In genomic region chr3:174440741-174441587, GRCh38 we compare ENCODE assay signal across 8 cellular contexts.
DNase-seq lines count a peak whose midpoint lies in the region; ATAC-seq and TF ChIP-seq lines count a peak whose summit lies in the region.

No MANE protein-coding gene starts in this region.

- ATAC-seq in left ventricle myocardium superior = peak; percentile 89

- WGBS in H9 (ENCODE audit: extremely low coverage, insufficient read length, low lambda C conversion rate) = no CpG with 5 or more reads among the region's 107 CpGs
- WGBS in urinary bladder = under 1% methylated on average over 107 of the region's 107 CpGs

- H3K23ac ChIP-seq in H9 (ENCODE audit: insufficient read length, low read depth, low read length) = no peak overlapping the region

- no peak overlapping the region for H2BK20ac ChIP-seq in H9 (ENCODE audit: low read depth, low read length, poor library complexity, severe bottlenecking)

- no peak overlapping the region for H2BK5ac ChIP-seq in H9 (ENCODE audit: insufficient read length, low read length)

- H3K4ac ChIP-seq in H9 (ENCODE audit: low read depth, low read length) = no peak overlapping the region; the same call in 1 of the 2 replicates

- no peaks in the 10 kb centered on the region for H3K27me3 ChIP-seq in H9 (ENCODE audit: insufficient read depth, low read length)
- no peaks in the 10 kb centered on the region for H3K27me3 ChIP-seq in Loucy (ENCODE audit: insufficient read depth, low read length, poor library complexity, severe bottlenecking)

- peak overlapping the region; percentile 90 to 96 (median 95); a peak in 5 of 7 replicates for H3K27ac Mint-ChIP-seq in H9

- peaks cover 9% of the 10 kb centered on the region for H3K23me2 ChIP-seq in H9 (ENCODE audit: insufficient read length, low read depth, low read length, poor library complexity, severe bottlenecking)

- H3K27me3 Mint-ChIP-seq in H9 (ENCODE audit: low read depth) = no peaks in the 10 kb centered on the region

- no peak overlapping the region for H4K91ac ChIP-seq in H9 (ENCODE audit: insufficient read length, low read depth, low read length)

- H3K4me1 ChIP-seq in ES-I3 (ENCODE audit: insufficient read depth, low read length) (peaks cover 7% of the 10 kb centered on the region; the same call in 1 of the 2 replicates), H9 (ENCODE audit: insufficient read depth, low read length) (no peaks in the 10 kb centered on the region; the same call in 1 of the 2 replicates), Loucy (ENCODE audit: insufficient read depth, low read length, poor library complexity, severe bottlenecking) (peaks cover 8% of the 10 kb centered on the region), urinary bladder (ENCODE audit: insufficient read depth) (no peaks in the 10 kb centered on the region)

- no peak overlapping the region for H2BK120ac ChIP-seq in H9 (ENCODE audit: low read depth, low read length, poor library complexity, severe bottlenecking)

- DNase-seq in H9 (peak; percentile 90), SHP77 (lab: John Stamatoyannopoulos, UW) (peak; percentile 86 to 96), left ventricle myocardium superior (peak; percentile 90), posterior cingulate gyrus (peak; percentile 73 to 97 (median 78))

- no peak overlapping the region for H3T11ph ChIP-seq in H9 (ENCODE audit: low read length)

- no peak overlapping the region for H2BK15ac ChIP-seq in H9 (ENCODE audit: low read depth, low read length)

- H3K9ac ChIP-seq in ES-I3 (ENCODE audit: low read depth, low read length) (peak overlapping the region; percentile 93), H9 (ENCODE audit: extremely low read depth, insufficient read length, low read length) (peak overlapping the region; percentile 86), Loucy (ENCODE audit: low read depth, low read length, poor library complexity, severe bottlenecking) (peak overlapping the region; percentile 69)

- H3K18ac ChIP-seq in H9 (ENCODE audit: insufficient read length, low read depth, low read length) = peak overlapping the region; percentile 76

- no peak overlapping the region for H3K56ac ChIP-seq in H9 (ENCODE audit: insufficient read length, low read depth, low read length)

- no peaks in the 10 kb centered on the region for H3F3A ChIP-seq in Loucy (ENCODE audit: low read depth)

- H3K4me1 Mint-ChIP-seq in H9 = peaks cover 17 to 30% of the 10 kb centered on the region in 2 experiments

- H3K36me3 ChIP-seq in ES-I3 (ENCODE audit: insufficient read depth, low read length) (no peaks in the 10 kb centered on the region; the same call in 1 of the 2 replicates), Loucy (ENCODE audit: insufficient read depth, low read length) (no peaks in the 10 kb centered on the region), urinary bladder (ENCODE audit: insufficient read depth) (no peaks in the 10 kb centered on the region)

- peak overlapping the region; percentile 71 for H3K14ac ChIP-seq in H9 (ENCODE audit: insufficient read depth, low read length)

- H3K9me3 ChIP-seq in ES-I3 (ENCODE audit: control insufficient read depth, insufficient read depth, low read length) = no peaks in the 10 kb centered on the region
- no peaks in the 10 kb centered on the region for H3K9me3 ChIP-seq in H9 (ENCODE audit: control insufficient read depth, low read depth, low read length)
- no peaks in the 10 kb centered on the region for H3K9me3 ChIP-seq in Loucy (ENCODE audit: insufficient read depth, low read depth, low read length)

- H3K9me2 ChIP-seq in Loucy (replicated peaks; ENCODE audit: low read depth, low read length) = no peaks in the 10 kb centered on the region

- H4K20me1 ChIP-seq in H9 (ENCODE audit: control insufficient read depth, insufficient read depth, insufficient read length) (no peaks in the 10 kb centered on the region), Loucy (ENCODE audit: insufficient read depth, low read length, poor library complexity, severe bottlenecking) (no peaks in the 10 kb centered on the region)

- H4K8ac ChIP-seq in H9 (replicated peaks; ENCODE audit: insufficient read length, low read depth, low read length) = no peak overlapping the region

- no peak overlapping the region for H4K5ac ChIP-seq in H9 (ENCODE audit: insufficient read length, low read depth, low read length)

- no peaks in the 10 kb centered on the region for H3K36me3 Mint-ChIP-seq in H9 (ENCODE audit: insufficient read depth in 1 of 3, low read depth in 3 of 3)

- H3K79me2 ChIP-seq in H9 (ENCODE audit: insufficient read depth, low read length) (no peaks in the 10 kb centered on the region; the same call in 1 of the 2 replicates), Loucy (ENCODE audit: insufficient read depth, low read length) (no peaks in the 10 kb centered on the region)

- peak overlapping the region; percentile 76 to 89 for H3K4me3 Mint-ChIP-seq in H9

- H3K4me3 ChIP-seq in Loucy (ENCODE audit: low read length, poor library complexity, severe bottlenecking) = peak overlapping the region; percentile 81
- H3K4me3 ChIP-seq in urinary bladder (ENCODE audit: low read depth, low read length) = peak overlapping the region; percentile 84

- no peaks in the 10 kb centered on the region; a peak in 1 of 5 replicates for H3K9me3 Mint-ChIP-seq in H9

- H3K4me2 ChIP-seq in H9 (ENCODE audit: insufficient read depth, insufficient read length, low read length) (peak overlapping the region; percentile 84), Loucy (ENCODE audit: low read depth, low read length, poor library complexity, severe bottlenecking) (peak overlapping the region; percentile 79)

- H2AK5ac ChIP-seq in H9 (ENCODE audit: insufficient read length, low read length) = no peak overlapping the region

- no peaks in the 10 kb centered on the region for H3K79me1 ChIP-seq in H9 (ENCODE audit: insufficient read depth, low read depth, low read length, poor library complexity, severe bottlenecking)

- TF ChIP-seq CTCF in H9 (conservative IDR thresholded peaks at IDR 0.05) (no peak; the same call in 2 of the 3 replicates), Loucy (conservative IDR thresholded peaks at IDR 0.05; ENCODE audit: low read length) (0 out of 2 replicates have a peak, but pooled peaks have one; percentile 7)

- peak overlapping the region; percentile 48 for H3K27ac ChIP-seq in H9 (ENCODE audit: insufficient read length, low read depth, low read length)
- H3K27ac ChIP-seq in angular gyrus (ENCODE audit: low read depth, low read length) = peak overlapping the region; percentile 69
- peak overlapping the region; percentile 96 for H3K27ac ChIP-seq in urinary bladder (ENCODE audit: low read depth)

- peak overlapping the region; percentile 67 for H2AFZ ChIP-seq in H9 (ENCODE audit: low read length)
- peak overlapping the region; percentile 97 for H2AFZ ChIP-seq in Loucy (ENCODE audit: low read length)

- intact Hi-C loops in left ventricle myocardium superior (cut with micrococcal nuclease) = no loop called here
- intact Hi-C loops in posterior cingulate gyrus (cut with DNase I) = loop anchor here (5.0 kb wide), 1 partner anchor 1044 kb away; the partner anchor contains the start of gene NLGN1

- no peak overlapping the region for H2BK12ac ChIP-seq in H9 (ENCODE audit: insufficient read length, low read depth, low read length)

Comparison
In these comparisons a context has a peak if more than half of its experiments do, and no peak if none do; other contexts are left out.
1. Peak in every context shown above with its lines: DNase-seq, ATAC-seq, H3K4me3 ChIP-seq and H3K27ac ChIP-seq.